12 cellular contexts compared by ENCODE assay signal in the genomic region with DNA sequence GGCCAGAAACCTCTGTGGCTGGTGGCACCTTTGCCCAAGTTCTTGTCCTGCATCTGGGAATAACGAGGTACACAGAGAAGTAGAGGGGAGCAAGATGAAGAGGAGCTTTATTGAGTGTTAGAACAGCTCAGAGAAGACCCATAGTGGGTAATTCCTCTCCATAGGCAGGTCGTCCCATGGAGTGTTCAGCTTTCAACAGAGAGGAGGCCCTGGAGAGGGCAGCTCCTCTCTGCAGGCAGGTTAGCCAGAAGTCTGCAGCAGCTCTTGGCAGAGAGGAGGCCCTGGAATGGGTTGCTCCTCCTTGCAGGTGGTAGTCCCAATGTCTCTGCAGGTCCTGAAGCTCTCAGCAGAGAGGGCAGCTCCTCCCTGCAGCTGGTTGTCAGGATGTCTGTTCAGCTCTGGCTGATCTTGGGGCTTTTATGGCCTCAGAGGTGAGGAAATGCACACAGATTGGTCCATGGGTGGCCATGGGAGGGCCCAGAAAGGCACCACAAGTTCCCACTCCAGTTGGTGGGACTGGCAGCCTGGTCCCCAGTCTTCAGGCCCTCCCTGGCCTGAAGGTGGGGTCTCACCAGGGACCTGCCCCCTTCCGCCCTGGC.
DNase-seq lines count a peak whose midpoint lies in the region; ATAC-seq and TF ChIP-seq lines count a peak whose summit lies in the region.
"Had no signal": no experiment of that assay in that cellular context is flagged by ENCODE, and none has a peak within 500 bp of the region (broad histone marks: within the 10 kb centered on the region; RNA-seq: fewer than 3 reads in every experiment).

No MANE protein-coding gene starts in this region.

- H2BK12ac ChIP-seq in trophoblast cell (ENCODE audit: low read length): no peak overlapping the region

- H3K4me1 Mint-ChIP-seq in naive thymus-derived CD8-positive, alpha-beta T cell: peaks cover 15 to 33% (median 29%) of the 10 kb centered on the region in 4 donors
- no peaks in the 10 kb centered on the region for H3K4me1 Mint-ChIP-seq in Caco-2 (ENCODE audit: low read depth, unreplicated experiment)

- WGBS in trophoblast cell (ENCODE audit: extremely low coverage, insufficient coverage, insufficient read length): no CpG with 5 or more reads among the region's 3 CpGs

- no peak overlapping the region for H3K18ac ChIP-seq in trophoblast cell (ENCODE audit: low read length)

- H3K4me3 ChIP-seq in Caco-2 (ENCODE audit: low read depth, low read length): no peak overlapping the region
- no peak overlapping the region for H3K4me3 ChIP-seq in trophoblast cell (ENCODE audit: low read depth, low read length)

- TF ChIP-seq CTCF in Caco-2 (IDR thresholded peaks at IDR 0.05; ENCODE audit: insufficient read depth in 1 of 2, low read depth in 1 of 2, low read length in 1 of 2, severe bottlenecking in 1 of 2, unreplicated experiment in 1 of 2): no peak

- H3K9ac ChIP-seq in trophoblast cell (ENCODE audit: low read length): no peak overlapping the region

- H2BK5ac ChIP-seq in trophoblast cell (ENCODE audit: low read depth, low read length, poor library complexity): no peak overlapping the region

- H3K4ac ChIP-seq in trophoblast cell (ENCODE audit: low read depth, low read length): no peak overlapping the region

- H3K9me3 ChIP-seq in Caco-2 (no peaks in the 10 kb centered on the region), trophoblast cell (ENCODE audit: insufficient read depth, low read depth, low read length) (no peaks in the 10 kb centered on the region)

- H3K23ac ChIP-seq in trophoblast cell (ENCODE audit: low read length): no peak overlapping the region

- peaks cover 0 to 3% (median 0%) of the 10 kb centered on the region in 9 donors for H3K9me3 Mint-ChIP-seq in naive thymus-derived CD8-positive, alpha-beta T cell
- no peaks in the 10 kb centered on the region for H3K9me3 Mint-ChIP-seq in Caco-2 (ENCODE audit: unreplicated experiment)

- H3K4me1 ChIP-seq in Caco-2 (no peaks in the 10 kb centered on the region), trophoblast cell (ENCODE audit: control insufficient read depth in 1 of 2, insufficient read depth in 2 of 2, low read length in 2 of 2) (no peaks in the 10 kb centered on the region)

- CTCF ChIA-PET in Caco-2 (lab: Charles Lee) (no interaction called here), HEK293T (lab: Yijun Ruan, JAX) (no interaction called here)

- peak overlapping the region; percentile 15 to 87 (median 75) for H3K27ac Mint-ChIP-seq in naive thymus-derived CD8-positive, alpha-beta T cell
- H3K27ac Mint-ChIP-seq in Caco-2 (ENCODE audit: unreplicated experiment): no peak overlapping the region
- H3K27ac Mint-ChIP-seq: activated T-cell treated with anti-CD3 and anti-CD28 coated beads, Interleukin-2, amount 50 U/mL, for 72 hours had no signal

- BruUV-seq in Caco-2 (replicated peaks; lab: Mats Ljungman, UMichigan): no TSS peak

- H3K4me2 ChIP-seq in trophoblast cell (ENCODE audit: low read length): no peak overlapping the region

- H3K79me2 ChIP-seq in trophoblast cell (ENCODE audit: control insufficient read depth, insufficient read depth, low read length, poor library complexity): no peaks in the 10 kb centered on the region

- peak overlapping the region in 8 of 10 donors; percentile 34 to 69 (median 65) for H3K4me3 Mint-ChIP-seq in naive thymus-derived CD8-positive, alpha-beta T cell
- H3K4me3 Mint-ChIP-seq in Caco-2 (ENCODE audit: unreplicated experiment): no peak overlapping the region

- no peak overlapping the region for H3K27ac ChIP-seq in trophoblast cell (ENCODE audit: low read depth, low read length)

- H4K8ac ChIP-seq in trophoblast cell (ENCODE audit: low read depth, low read length): no peak overlapping the region

- no peak overlapping the region for H3K14ac ChIP-seq in trophoblast cell (ENCODE audit: low read length)

- no peak overlapping the region for H4K91ac ChIP-seq in trophoblast cell (ENCODE audit: low read depth, low read length)

- intact Hi-C loops in Caco-2 (cut with micrococcal nuclease; ENCODE audit: unreplicated experiment): no loop called here

- H3K27me3 Mint-ChIP-seq in naive thymus-derived CD8-positive, alpha-beta T cell: no peaks in the 10 kb centered on the region
- H3K27me3 Mint-ChIP-seq in Caco-2 (ENCODE audit: insufficient read depth, unreplicated experiment): no peaks in the 10 kb centered on the region

- DNase-seq in naive thymus-derived CD8-positive, alpha-beta T cell: peak in 4 of 10 donors; percentile 15 to 65 (median 37)
- no peak for DNase-seq in Caco-2
- no peak for DNase-seq in HEK293T (ENCODE audit: extremely low spot score)
- DNase-seq in NCI-H510A (lab: John Stamatoyannopoulos, UW): no peak
- DNase-seq in trophoblast cell: no peak
- DNase-seq: activated T-cell treated with anti-CD3 and anti-CD28 coated beads, Interleukin-2, amount 50 U/mL, for 72 hours; H7; occipital lobe had no signal

- no peak overlapping the region for H2BK120ac ChIP-seq in trophoblast cell (ENCODE audit: insufficient read depth, low read length, poor library complexity)

- H3K36me3 ChIP-seq in Caco-2 (ENCODE audit: control insufficient read depth, insufficient read depth, low read length) (no peaks in the 10 kb centered on the region), trophoblast cell (ENCODE audit: control insufficient read depth in 1 of 2, insufficient read depth in 2 of 2, low read length in 2 of 2) (no peaks in the 10 kb centered on the region)

- H2AFZ ChIP-seq in trophoblast cell (ENCODE audit: insufficient read depth, low read length, poor library complexity): no peak overlapping the region

- H2AK5ac ChIP-seq in trophoblast cell (ENCODE audit: low read length): no peak overlapping the region

- no peaks in the 10 kb centered on the region for H3K27me3 ChIP-seq in Caco-2 (replicated peaks; ENCODE audit: control insufficient read depth, insufficient read depth, low read length)
- H3K27me3 ChIP-seq in trophoblast cell (ENCODE audit: insufficient read depth, low read length): no peaks in the 10 kb centered on the region

- ATAC-seq in GM18511 (IDR thresholded peaks at IDR 0.05; ENCODE audit: unreplicated experiment) (peak; percentile 55), GM19452 (IDR thresholded peaks at IDR 0.05; ENCODE audit: unreplicated experiment) (peak; percentile 61), HG03378 (IDR thresholded peaks at IDR 0.05; ENCODE audit: unreplicated experiment) (peak; percentile 75)
- peak; percentile 86 to 87 for ATAC-seq in naive thymus-derived CD8-positive, alpha-beta T cell
- ATAC-seq: Panc1 had no signal

- peaks cover 0 to 2% (median 0%) of the 10 kb centered on the region in 3 donors for H3K36me3 Mint-ChIP-seq in naive thymus-derived CD8-positive, alpha-beta T cell
- H3K36me3 Mint-ChIP-seq in Caco-2 (ENCODE audit: insufficient read depth, unreplicated experiment): no peaks in the 10 kb centered on the region

- POLR2A ChIA-PET in naive thymus-derived CD8-positive, alpha-beta T cell (lab: Charles Lee): interaction anchor here (0.7 to 1.8 kb wide), 5 partner anchors 16 to 56 kb away, joined by 3 to 5 read pairs (median 3); no protein-coding TSS in a partner anchor
- POLR2A ChIA-PET in Caco-2 (lab: Charles Lee): interaction anchor here (0.6 kb wide), 1 partner anchor 96 kb away, joined by 3 read pairs; no protein-coding TSS in a partner anchor
- POLR2A ChIA-PET in HEK293T (lab: Yijun Ruan, JAX): no interaction called here

- no peaks in the 10 kb centered on the region for H3K79me1 ChIP-seq in trophoblast cell (ENCODE audit: low read length)

- no peak overlapping the region for H4K12ac ChIP-seq in trophoblast cell (ENCODE audit: low read depth, low read length)

TF ChIP-seq in HEK293T, 16 proteins besides CTCF, POLR2A, EP300 and RAD21:
- TF ChIP-seq NFRKB (IDR thresholded peaks at IDR 0.05): no peak
- TF ChIP-seq, protein P1, sequence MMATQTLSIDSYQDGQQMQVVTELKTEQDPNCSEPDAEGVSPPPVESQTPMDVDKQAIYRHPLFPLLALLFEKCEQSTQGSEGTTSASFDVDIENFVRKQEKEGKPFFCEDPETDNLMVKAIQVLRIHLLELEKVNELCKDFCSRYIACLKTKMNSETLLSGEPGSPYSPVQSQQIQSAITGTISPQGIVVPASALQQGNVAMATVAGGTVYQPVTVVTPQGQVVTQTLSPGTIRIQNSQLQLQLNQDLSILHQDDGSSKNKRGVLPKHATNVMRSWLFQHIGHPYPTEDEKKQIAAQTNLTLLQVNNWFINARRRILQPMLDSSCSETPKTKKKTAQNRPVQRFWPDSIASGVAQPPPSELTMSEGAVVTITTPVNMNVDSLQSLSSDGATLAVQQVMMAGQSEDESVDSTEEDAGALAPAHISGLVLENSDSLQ (IDR thresholded peaks at IDR 0.05): no peak
- no peak for TF ChIP-seq LEF1 (IDR thresholded peaks at IDR 0.05; ENCODE audit: borderline replicate concordance)
- no peak for TF ChIP-seq ZNF384 (IDR thresholded peaks at IDR 0.05)
- no peak for TF ChIP-seq FOXM1 (IDR thresholded peaks at IDR 0.05; ENCODE audit: borderline replicate concordance)
